Comparison of ENCODE assay signal across 1 cellular context in genomic region chr1:84700065-84700464, GRCh38.
TF ChIP-seq lines count a peak whose summit lies in the region.

No MANE protein-coding gene starts in this region.

TF ChIP-seq in SK-N-SH, 30 proteins besides CTCF, POLR2A, EP300 and RAD21 (continued from another document):
- TF ChIP-seq PBX3 (IDR thresholded peaks at IDR 0.05) (no peak), TAF1 (IDR thresholded peaks at IDR 0.05; ENCODE audit: borderline replicate concordance, low read depth, low read length) (no peak), RCOR1 (IDR thresholded peaks at IDR 0.05; ENCODE audit: low read length) (no peak), NFIC (IDR thresholded peaks at IDR 0.05; ENCODE audit: borderline replicate concordance) (no peak), NRF1 (IDR thresholded peaks at IDR 0.05; ENCODE audit: low read depth, low read length) (no peak), MEF2A (IDR thresholded peaks at IDR 0.05; ENCODE audit: borderline replicate concordance, low read depth) (no peak), EZH2phosphoT487 (IDR thresholded peaks at IDR 0.05; ENCODE audit: borderline replicate concordance, low read depth) (no peak), GATA2 (CRISPR knock-in tag; IDR thresholded peaks at IDR 0.05) (no peak), TCF12 (IDR thresholded peaks at IDR 0.05) (no peak)
